8 cellular contexts compared by ENCODE assay signal in the genomic region with DNA sequence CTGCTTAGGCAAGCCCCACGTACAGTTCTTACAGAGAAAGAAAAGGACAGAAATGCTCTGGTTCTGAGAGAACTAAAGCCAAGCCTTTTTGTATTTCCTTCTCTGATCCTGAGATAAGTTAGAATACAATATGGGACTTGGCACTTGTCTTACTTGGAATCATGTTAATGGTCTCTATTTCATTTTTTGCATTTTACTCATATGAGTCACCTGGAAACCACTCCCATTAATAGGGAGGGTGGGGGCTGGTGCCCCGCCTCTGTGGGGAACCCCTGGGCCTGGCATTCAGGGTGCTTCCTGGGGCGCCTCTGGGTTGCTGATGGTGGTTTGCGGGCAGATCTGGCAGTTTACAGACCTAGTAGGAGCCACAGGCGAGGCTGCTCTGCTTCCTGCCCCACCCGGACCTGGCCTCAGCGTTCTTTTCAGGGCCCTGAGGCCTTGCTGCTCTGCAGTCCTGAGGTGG. TPM values are rescaled to one million over a fixed set of nuclear protein-coding genes. Genes with fewer than 3 reads are reported as not detected.
DNase-seq lines count a peak whose midpoint lies in the region; ATAC-seq and TF ChIP-seq lines count a peak whose summit lies in the region.

No MANE protein-coding gene starts in this region.

- H3K4me3 Mint-ChIP-seq in stimulated activated naive CD8-positive, alpha-beta T cell treated with anti-CD3 and anti-CD28 coated beads, Interleukin-15, amount 100 ng/mL, for 72 hours: peak overlapping the region; percentile 52 to 67

- no peaks in the 10 kb centered on the region for H3K9me3 Mint-ChIP-seq in stimulated activated naive CD8-positive, alpha-beta T cell treated with anti-CD3 and anti-CD28 coated beads, Interleukin-15, amount 100 ng/mL, for 72 hours

- peak overlapping the region; percentile 97 to 99 for H3K27ac Mint-ChIP-seq in stimulated activated naive CD8-positive, alpha-beta T cell treated with anti-CD3 and anti-CD28 coated beads, Interleukin-15, amount 100 ng/mL, for 72 hours

- DNase-seq in CMK (ENCODE audit: low read depth) (peak; percentile 54), mucosa of gallbladder (ENCODE audit: low spot score) (peak; percentile 62), 8988T (no peak), NCI-H187 treated with DMSO at 0.1 percent for 48 hours (lab: John Stamatoyannopoulos, UW) (no peak)
- peak; percentile 80 for DNase-seq in activated naive CD4-positive, alpha-beta T cell treated with anti-CD3 and anti-CD28 coated beads, Interleukin-2, amount 50 U/mL, for 16 hours
- peak; percentile 88 to 95 for DNase-seq in stimulated activated naive CD8-positive, alpha-beta T cell treated with anti-CD3 and anti-CD28 coated beads, Interleukin-15, amount 100 ng/mL, for 72 hours

- H3K4me1 Mint-ChIP-seq in stimulated activated naive CD8-positive, alpha-beta T cell treated with anti-CD3 and anti-CD28 coated beads, Interleukin-15, amount 100 ng/mL, for 72 hours: peaks cover 44% of the 10 kb centered on the region

- peak; percentile 70 for ATAC-seq in HG02973 (IDR thresholded peaks at IDR 0.05; ENCODE audit: unreplicated experiment)
- peak; percentile 74 for ATAC-seq in SK-N-SH treated with all-trans-retinoic acid at 6 μM for 48 hours
- ATAC-seq in stimulated activated naive CD8-positive, alpha-beta T cell treated with anti-CD3 and anti-CD28 coated beads, Interleukin-15, amount 100 ng/mL, for 72 hours: peak; percentile 98

- H3K27me3 Mint-ChIP-seq in stimulated activated naive CD8-positive, alpha-beta T cell treated with anti-CD3 and anti-CD28 coated beads, Interleukin-15, amount 100 ng/mL, for 72 hours: no peaks in the 10 kb centered on the region

TF ChIP-seq in SK-N-SH treated with all-trans-retinoic acid at 6 μM for 48 hours, 23 proteins besides CTCF, POLR2A, EP300 and RAD21:
- TF ChIP-seq, protein P1, sequence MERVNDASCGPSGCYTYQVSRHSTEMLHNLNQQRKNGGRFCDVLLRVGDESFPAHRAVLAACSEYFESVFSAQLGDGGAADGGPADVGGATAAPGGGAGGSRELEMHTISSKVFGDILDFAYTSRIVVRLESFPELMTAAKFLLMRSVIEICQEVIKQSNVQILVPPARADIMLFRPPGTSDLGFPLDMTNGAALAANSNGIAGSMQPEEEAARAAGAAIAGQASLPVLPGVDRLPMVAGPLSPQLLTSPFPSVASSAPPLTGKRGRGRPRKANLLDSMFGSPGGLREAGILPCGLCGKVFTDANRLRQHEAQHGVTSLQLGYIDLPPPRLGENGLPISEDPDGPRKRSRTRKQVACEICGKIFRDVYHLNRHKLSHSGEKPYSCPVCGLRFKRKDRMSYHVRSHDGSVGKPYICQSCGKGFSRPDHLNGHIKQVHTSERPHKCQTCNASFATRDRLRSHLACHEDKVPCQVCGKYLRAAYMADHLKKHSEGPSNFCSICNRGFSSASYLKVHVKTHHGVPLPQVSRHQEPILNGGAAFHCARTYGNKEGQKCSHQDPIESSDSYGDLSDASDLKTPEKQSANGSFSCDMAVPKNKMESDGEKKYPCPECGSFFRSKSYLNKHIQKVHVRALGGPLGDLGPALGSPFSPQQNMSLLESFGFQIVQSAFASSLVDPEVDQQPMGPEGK (CRISPR knock-in tag; IDR thresholded peaks at IDR 0.05; ENCODE audit: borderline replicate concordance): peak; percentile 53; the same call in 1 of the 2 replicates
- no peak for TF ChIP-seq ARNTL (CRISPR knock-in tag; IDR thresholded peaks at IDR 0.05; ENCODE audit: borderline replicate concordance, low read depth)
- TF ChIP-seq ISL1 (CRISPR knock-in tag; IDR thresholded peaks at IDR 0.05): peak; percentile 24; the same call in 1 of the 2 replicates
TF ChIP-seq in SK-N-SH treated with all-trans-retinoic acid at 6 μM for 48 hours: peak in this region for 2.

RNA-seq across cellular contexts. Expression of a gene that starts 26.7 kb away (rescaled TPM):
- total RNA-seq in mucosa of gallbladder: 12.1 TPM

RNA-seq across cellular contexts. Expression of a gene that starts 32.9 kb away (rescaled TPM):
- total RNA-seq in mucosa of gallbladder: not detected

Comparison
In these comparisons a context has a peak if more than half of its experiments do, and no peak if none do; other contexts are left out.
1. DNase-seq: peak in CMK (single experiment), activated naive CD4-positive, alpha-beta T cell treated with anti-CD3 and anti-CD28 coated beads, Interleukin-2, amount 50 U/mL, for 16 hours (single experiment), mucosa of gallbladder (single experiment) and stimulated activated naive CD8-positive, alpha-beta T cell treated with anti-CD3 and anti-CD28 coated beads, Interleukin-15, amount 100 ng/mL, for 72 hours (2 of 2); none in 8988T (single experiment) and NCI-H187 treated with DMSO at 0.1 percent for 48 hours (single experiment).
2. Peak in every context shown above with its lines, with median percentiles within 50 percentile points of each other: ATAC-seq.